ENCODE assay signal across 23 cellular contexts in genomic region chr6:88605271-88605670, GRCh38.
"Had no signal": no experiment of that assay in that cellular context is flagged by ENCODE, and none has a peak within 500 bp of the region (broad histone marks: within the 10 kb centered on the region; RNA-seq: fewer than 3 reads in every experiment).

No MANE protein-coding gene starts in this region.

- H3K9me3 ChIP-seq: SK-N-SH had no signal

- DNase-seq: Karpas-422, KG1, MM.1S, NCI-H1092 treated with DMSO at 0.1 percent for 48 hours, NCI-H1417, NCI-H1436 treated with DMSO at 0.1 percent for 48 hours, NCI-H1694, NCI-H1930, NCI-H2081 treated with DMSO at 0.1 percent for 48 hours, NCI-H2171, NCI-H226, NCI-H446, NCI-H510A, NCI-H524 treated with DMSO at 0.1 percent for 48 hours, NCI-H69, NCI-H774, PC-3, SHP77, SK-N-SH had no signal

- ATAC-seq: Panc1, PC-3 had no signal

- H3K4me2 ChIP-seq: SK-N-SH had no signal

- H3K4me3 Mint-ChIP-seq: IgD-negative memory B cell had no signal

- H3K27ac ChIP-seq: HL-60, RWPE1 had no signal

- H3K9ac ChIP-seq: SK-N-SH had no signal

- H3K27ac Mint-ChIP-seq: IgD-negative memory B cell had no signal
